In the genomic region with DNA sequence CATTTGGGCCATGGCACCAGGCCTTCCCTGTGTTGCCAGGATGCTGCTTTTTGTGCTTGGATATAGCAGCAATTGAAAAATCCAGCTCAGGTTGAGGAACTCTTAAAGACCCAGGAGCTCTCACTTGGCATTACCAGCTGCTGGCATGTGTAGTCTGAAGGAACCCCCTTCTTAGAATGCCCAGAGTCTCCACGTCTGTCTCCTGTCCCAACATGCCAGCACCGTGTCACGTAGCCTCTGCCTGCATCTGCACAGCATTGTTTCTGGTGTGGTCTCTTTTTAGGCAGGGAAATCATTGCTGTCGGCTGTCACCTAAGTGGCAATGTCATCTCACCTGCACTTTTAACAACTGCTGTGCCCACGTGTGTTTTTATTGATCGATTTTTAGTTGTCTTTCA, we compare ENCODE assay signal across 1 cellular context.
TF ChIP-seq lines count a peak whose summit lies in the region.

No MANE protein-coding gene starts in this region.

TF ChIP-seq in H1, 55 proteins besides CTCF, POLR2A, EP300 and RAD21 (continued from another document):
- TF ChIP-seq, protein P1, sequence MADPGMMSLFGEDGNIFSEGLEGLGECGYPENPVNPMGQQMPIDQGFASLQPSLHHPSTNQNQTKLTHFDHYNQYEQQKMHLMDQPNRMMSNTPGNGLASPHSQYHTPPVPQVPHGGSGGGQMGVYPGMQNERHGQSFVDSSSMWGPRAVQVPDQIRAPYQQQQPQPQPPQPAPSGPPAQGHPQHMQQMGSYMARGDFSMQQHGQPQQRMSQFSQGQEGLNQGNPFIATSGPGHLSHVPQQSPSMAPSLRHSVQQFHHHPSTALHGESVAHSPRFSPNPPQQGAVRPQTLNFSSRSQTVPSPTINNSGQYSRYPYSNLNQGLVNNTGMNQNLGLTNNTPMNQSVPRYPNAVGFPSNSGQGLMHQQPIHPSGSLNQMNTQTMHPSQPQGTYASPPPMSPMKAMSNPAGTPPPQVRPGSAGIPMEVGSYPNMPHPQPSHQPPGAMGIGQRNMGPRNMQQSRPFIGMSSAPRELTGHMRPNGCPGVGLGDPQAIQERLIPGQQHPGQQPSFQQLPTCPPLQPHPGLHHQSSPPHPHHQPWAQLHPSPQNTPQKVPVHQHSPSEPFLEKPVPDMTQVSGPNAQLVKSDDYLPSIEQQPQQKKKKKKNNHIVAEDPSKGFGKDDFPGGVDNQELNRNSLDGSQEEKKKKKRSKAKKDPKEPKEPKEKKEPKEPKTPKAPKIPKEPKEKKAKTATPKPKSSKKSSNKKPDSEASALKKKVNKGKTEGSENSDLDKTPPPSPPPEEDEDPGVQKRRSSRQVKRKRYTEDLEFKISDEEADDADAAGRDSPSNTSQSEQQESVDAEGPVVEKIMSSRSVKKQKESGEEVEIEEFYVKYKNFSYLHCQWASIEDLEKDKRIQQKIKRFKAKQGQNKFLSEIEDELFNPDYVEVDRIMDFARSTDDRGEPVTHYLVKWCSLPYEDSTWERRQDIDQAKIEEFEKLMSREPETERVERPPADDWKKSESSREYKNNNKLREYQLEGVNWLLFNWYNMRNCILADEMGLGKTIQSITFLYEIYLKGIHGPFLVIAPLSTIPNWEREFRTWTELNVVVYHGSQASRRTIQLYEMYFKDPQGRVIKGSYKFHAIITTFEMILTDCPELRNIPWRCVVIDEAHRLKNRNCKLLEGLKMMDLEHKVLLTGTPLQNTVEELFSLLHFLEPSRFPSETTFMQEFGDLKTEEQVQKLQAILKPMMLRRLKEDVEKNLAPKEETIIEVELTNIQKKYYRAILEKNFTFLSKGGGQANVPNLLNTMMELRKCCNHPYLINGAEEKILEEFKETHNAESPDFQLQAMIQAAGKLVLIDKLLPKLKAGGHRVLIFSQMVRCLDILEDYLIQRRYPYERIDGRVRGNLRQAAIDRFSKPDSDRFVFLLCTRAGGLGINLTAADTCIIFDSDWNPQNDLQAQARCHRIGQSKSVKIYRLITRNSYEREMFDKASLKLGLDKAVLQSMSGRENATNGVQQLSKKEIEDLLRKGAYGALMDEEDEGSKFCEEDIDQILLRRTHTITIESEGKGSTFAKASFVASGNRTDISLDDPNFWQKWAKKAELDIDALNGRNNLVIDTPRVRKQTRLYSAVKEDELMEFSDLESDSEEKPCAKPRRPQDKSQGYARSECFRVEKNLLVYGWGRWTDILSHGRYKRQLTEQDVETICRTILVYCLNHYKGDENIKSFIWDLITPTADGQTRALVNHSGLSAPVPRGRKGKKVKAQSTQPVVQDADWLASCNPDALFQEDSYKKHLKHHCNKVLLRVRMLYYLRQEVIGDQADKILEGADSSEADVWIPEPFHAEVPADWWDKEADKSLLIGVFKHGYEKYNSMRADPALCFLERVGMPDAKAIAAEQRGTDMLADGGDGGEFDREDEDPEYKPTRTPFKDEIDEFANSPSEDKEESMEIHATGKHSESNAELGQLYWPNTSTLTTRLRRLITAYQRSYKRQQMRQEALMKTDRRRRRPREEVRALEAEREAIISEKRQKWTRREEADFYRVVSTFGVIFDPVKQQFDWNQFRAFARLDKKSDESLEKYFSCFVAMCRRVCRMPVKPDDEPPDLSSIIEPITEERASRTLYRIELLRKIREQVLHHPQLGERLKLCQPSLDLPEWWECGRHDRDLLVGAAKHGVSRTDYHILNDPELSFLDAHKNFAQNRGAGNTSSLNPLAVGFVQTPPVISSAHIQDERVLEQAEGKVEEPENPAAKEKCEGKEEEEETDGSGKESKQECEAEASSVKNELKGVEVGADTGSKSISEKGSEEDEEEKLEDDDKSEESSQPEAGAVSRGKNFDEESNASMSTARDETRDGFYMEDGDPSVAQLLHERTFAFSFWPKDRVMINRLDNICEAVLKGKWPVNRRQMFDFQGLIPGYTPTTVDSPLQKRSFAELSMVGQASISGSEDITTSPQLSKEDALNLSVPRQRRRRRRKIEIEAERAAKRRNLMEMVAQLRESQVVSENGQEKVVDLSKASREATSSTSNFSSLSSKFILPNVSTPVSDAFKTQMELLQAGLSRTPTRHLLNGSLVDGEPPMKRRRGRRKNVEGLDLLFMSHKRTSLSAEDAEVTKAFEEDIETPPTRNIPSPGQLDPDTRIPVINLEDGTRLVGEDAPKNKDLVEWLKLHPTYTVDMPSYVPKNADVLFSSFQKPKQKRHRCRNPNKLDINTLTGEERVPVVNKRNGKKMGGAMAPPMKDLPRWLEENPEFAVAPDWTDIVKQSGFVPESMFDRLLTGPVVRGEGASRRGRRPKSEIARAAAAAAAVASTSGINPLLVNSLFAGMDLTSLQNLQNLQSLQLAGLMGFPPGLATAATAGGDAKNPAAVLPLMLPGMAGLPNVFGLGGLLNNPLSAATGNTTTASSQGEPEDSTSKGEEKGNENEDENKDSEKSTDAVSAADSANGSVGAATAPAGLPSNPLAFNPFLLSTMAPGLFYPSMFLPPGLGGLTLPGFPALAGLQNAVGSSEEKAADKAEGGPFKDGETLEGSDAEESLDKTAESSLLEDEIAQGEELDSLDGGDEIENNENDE (IDR thresholded peaks at IDR 0.05; ENCODE audit: insufficient replicate concordance, low read length) = no peak
- no peak for TF ChIP-seq RFX5 (IDR thresholded peaks at IDR 0.05; ENCODE audit: borderline replicate concordance, low read depth, low read length)
